25 cellular contexts compared by ENCODE assay signal in genomic region chr7:37056256-37056655, GRCh38.
"Had no signal": no experiment of that assay in that cellular context is flagged by ENCODE, and none has a peak within 500 bp of the region (broad histone marks: within the 10 kb centered on the region; RNA-seq: fewer than 3 reads in every experiment).

No MANE protein-coding gene starts in this region.

- H3K27ac ChIP-seq: heart left ventricle, left lung, lower lobe of right lung, ovary, right atrium auricular region, right lobe of liver, suprapubic skin, thoracic aorta, tibial artery, upper lobe of right lung had no signal

- H3K4me1 ChIP-seq: heart left ventricle, left lung, lower lobe of right lung, right atrium auricular region, right lobe of liver, suprapubic skin, upper lobe of right lung had no signal

- H3K27me3 ChIP-seq: heart left ventricle, left lung, ovary, right atrium auricular region, right lobe of liver, suprapubic skin, tibial artery, upper lobe of right lung had no signal

- H3K36me3 ChIP-seq: heart left ventricle, left lung, lower lobe of right lung, ovary, right atrium auricular region, right lobe of liver, suprapubic skin, thoracic aorta, tibial artery, upper lobe of right lung had no signal

- H3K4me3 ChIP-seq: heart left ventricle, left lung, lower lobe of right lung, ovary, right atrium auricular region, right lobe of liver, suprapubic skin, thoracic aorta, tibial artery, upper lobe of right lung had no signal

- DNase-seq: heart left ventricle; hypothalamus; immature natural killer cell; kidney; left colon; left lung; lower lobe of right lung; mammary epithelial cell; mesendoderm; naive B cell; natural killer cell; nephron progenitor cell; ovary; right lobe of liver; stimulated activated CD4-positive, alpha-beta T cell treated with anti-CD3 and anti-CD28 coated beads, Interleukin-12 subunit alpha, Interleukin-12 subunit beta, amount 100 ng/mL, for 4 hours; stimulated activated CD4-positive, alpha-beta T cell treated with anti-CD3 and anti-CD28 coated beads, Interleukin-15, amount 100 ng/mL, for 24 hours; stimulated activated CD4-positive, alpha-beta T cell treated with anti-CD3 and anti-CD28 coated beads, Interleukin-2, amount 100 ng/mL, for 24 hours; stimulated activated CD4-positive, alpha-beta T cell treated with anti-CD3 and anti-CD28 coated beads, Interleukin-4, amount 100 ng/mL, for 1 hour; stimulated activated naive CD4-positive, alpha-beta T cell; tibial artery; trophoblast cell; upper lobe of right lung had no signal

- H3K9me3 ChIP-seq: heart left ventricle, left lung, lower lobe of right lung, ovary, right atrium auricular region, right lobe of liver, suprapubic skin, thoracic aorta, tibial artery, upper lobe of right lung had no signal
